In the genomic region with DNA sequence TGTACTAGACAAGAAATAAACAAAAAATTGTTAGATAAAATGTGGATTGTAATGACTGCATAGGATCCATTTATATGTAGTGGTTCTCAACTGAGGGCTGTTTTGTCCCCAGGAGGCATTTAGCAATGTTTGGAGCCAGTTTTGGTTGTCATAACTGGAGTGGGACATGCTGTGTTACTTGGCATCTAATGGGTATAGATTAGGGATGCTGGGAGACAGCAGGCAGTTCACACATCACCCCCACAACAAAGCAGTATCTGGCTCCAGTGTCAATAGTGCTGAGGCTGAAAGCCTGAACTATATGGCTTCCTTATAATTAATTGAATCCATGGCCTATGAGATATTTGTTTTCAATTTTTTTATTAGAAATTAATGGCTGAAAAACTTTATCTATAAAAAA, we compare ENCODE assay signal across 21 cellular contexts.
"Had no signal": no experiment of that assay in that cellular context is flagged by ENCODE, and none has a peak within 500 bp of the region (broad histone marks: within the 10 kb centered on the region; RNA-seq: fewer than 3 reads in every experiment).

No MANE protein-coding gene starts in this region.

- H3K4me1 ChIP-seq: lower lobe of right lung, pancreas, right lobe of liver had no signal

- H3K27me3 ChIP-seq: hepatocyte, pancreas, right lobe of liver, stomach, suprapubic skin, tibial nerve, uterus had no signal

- DNase-seq: islet precursor cell; lower lobe of right lung; mammary epithelial cell; mesenchymal stem cell; naive thymus-derived CD8-positive, alpha-beta T cell; nucleus accumbens; pancreas; posterior cingulate gyrus; retina; right lobe of liver; stimulated activated CD4-positive, alpha-beta T cell treated with anti-CD3 and anti-CD28 coated beads, Interleukin-1b, Interleukin-23, amount 100 ng/mL, for 48 hours; stimulated activated CD4-positive, alpha-beta T cell treated with anti-CD3 and anti-CD28 coated beads, Interleukin-2, amount 100 ng/mL, for 48 hours; stimulated activated naive B cell treated with anti-CD40 and anti-IgM and Interleukin-4, amounts not matched to agents 10 μg/mL and 1 μg/mL and 100 μg/mL, for 72 hours; stimulated activated naive CD8-positive, alpha-beta T cell treated with anti-CD3 and anti-CD28 coated beads, Interleukin-15, Interleukin-2, amounts not matched to agents 100 U/mL and 50 U/mL, for 24 hours; stomach; uterus had no signal

- ATAC-seq: lower lobe of right lung; naive thymus-derived CD8-positive, alpha-beta T cell; right lobe of liver; stimulated activated naive B cell treated with anti-CD40 and anti-IgM and Interleukin-4, amounts not matched to agents 10 μg/mL and 1 μg/mL and 100 μg/mL, for 72 hours; stimulated activated naive CD8-positive, alpha-beta T cell treated with anti-CD3 and anti-CD28 coated beads, Interleukin-15, Interleukin-2, amounts not matched to agents 100 U/mL and 50 U/mL, for 24 hours had no signal

- H3K27ac ChIP-seq: hepatocyte, lower lobe of right lung, pancreas, prostate gland, right lobe of liver, stomach, suprapubic skin, uterus had no signal

- H3K4me3 ChIP-seq: hepatocyte, lower lobe of right lung, pancreas, prostate gland, right lobe of liver, smooth muscle cell, stomach, suprapubic skin, tibial nerve, uterus had no signal

- H3K36me3 ChIP-seq: lower lobe of right lung, pancreas, prostate gland, right lobe of liver, stomach, suprapubic skin, tibial nerve, uterus had no signal

- H3K9me3 ChIP-seq: lower lobe of right lung, pancreas, prostate gland, right lobe of liver, stomach, suprapubic skin, tibial nerve, uterus had no signal
